ENCODE assay signal across 33 cellular contexts in the genomic region with DNA sequence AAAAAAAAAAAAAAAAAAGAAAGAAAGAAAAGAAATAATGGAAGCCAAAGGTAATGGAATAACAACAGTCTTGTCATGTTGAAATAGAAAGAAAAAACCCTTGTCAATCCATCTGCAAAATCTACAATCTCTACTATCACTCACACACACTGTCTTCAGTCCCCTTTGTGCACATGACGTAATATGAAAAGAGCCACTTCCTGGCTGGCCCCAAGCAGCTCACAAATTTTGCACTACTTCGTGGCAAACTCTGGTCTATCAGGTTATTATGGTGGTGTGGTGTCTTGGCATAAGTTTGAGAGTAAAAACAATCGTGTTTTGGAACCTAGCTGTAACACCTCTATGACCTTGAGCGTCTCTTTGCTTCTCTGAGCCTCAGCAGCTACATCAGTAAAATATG. TPM values are rescaled to one million over a fixed set of nuclear protein-coding genes. Genes with fewer than 3 reads are reported as not detected.
A peak's percentile ranks its signal among the peaks of the same experiment; 100 is the strongest.
DNase-seq lines count a peak whose midpoint lies in the region; ATAC-seq, FAIRE-seq and TF ChIP-seq lines count a peak whose summit lies in the region.
"Had no signal": no experiment of that assay in that cellular context is flagged by ENCODE, and none has a peak within 500 bp of the region (broad histone marks: within the 10 kb centered on the region; RNA-seq: fewer than 3 reads in every experiment).

No MANE protein-coding gene starts in this region.

- DNase-seq in activated CD8-positive, alpha-beta memory T cell treated with anti-CD3 and anti-CD28 coated beads, Interleukin-2, amount 10 ng/mL, durations not matched to agents 7 days and 5 days = peak; percentile 56
- no peak for DNase-seq in activated CD8-positive, alpha-beta memory T cell treated with anti-CD3 and anti-CD28 coated beads for 24 hours
- peak in 4 of 5 donors; percentile 27 to 47 (median 32) for DNase-seq in CD4-positive, alpha-beta memory T cell
- DNase-seq in activated T-helper 2 cell treated with anti-CD3 and anti-CD28 coated beads, Interferon-gamma antibody, Interleukin-2, Interleukin-4, amounts not matched to agents 10 μg/mL and 5 μg/mL and 100 μg/mL, durations not matched to agents 14 hours and 24 hours and 36 hours (ENCODE audit: low spot score) = no peak
- DNase-seq in natural killer cell = no peak
- DNase-seq in nephron progenitor cell = no peak
- no peak for DNase-seq in GM12892 (ENCODE audit: insufficient read length)
- DNase-seq in thyroid gland = no peak
- DNase-seq: activated naive CD4-positive, alpha-beta T cell; aorta; effector CD8-positive, alpha-beta T cell; hypothalamus; lower lobe of right lung; MG63; NCI-H1105 treated with DMSO at 0.1 percent for 48 hours; NCI-H187 treated with DMSO at 0.1 percent for 48 hours; NCI-H2171 treated with DMSO at 0.1 percent for 48 hours; NCI-H510A; pancreas; retina; uterus had no signal

- no peak for TF ChIP-seq CTCF in natural killer cell (IDR thresholded peaks at IDR 0.05)
- TF ChIP-seq CTCF in nephron progenitor cell (IDR thresholded peaks at IDR 0.05) = no peak
- no peak for TF ChIP-seq CTCF in thyroid gland (IDR thresholded peaks at IDR 0.05)

- H3K27ac Mint-ChIP-seq in activated CD8-positive, alpha-beta memory T cell treated with anti-CD3 and anti-CD28 coated beads, Interleukin-2, amount 10 ng/mL, durations not matched to agents 7 days and 5 days = peak overlapping the region; percentile 9
- H3K27ac Mint-ChIP-seq in CD4-positive, alpha-beta memory T cell = peak overlapping the region in 3 of 7 donors; percentile 0 to 10 (median 0)
- H3K27ac Mint-ChIP-seq in activated T-helper 2 cell treated with anti-CD3 and anti-CD28 coated beads, Interferon-gamma antibody, Interleukin-2, Interleukin-4, amounts not matched to agents 10 μg/mL and 5 μg/mL and 100 μg/mL, durations not matched to agents 14 hours and 24 hours and 36 hours = peak overlapping the region; percentile 43
- H3K27ac Mint-ChIP-seq in natural killer cell (no peak overlapping the region), nephron progenitor cell (no peak overlapping the region)
- H3K27ac Mint-ChIP-seq: CD14-positive monocyte, WTC11 had no signal

- peaks cover 2% of the 10 kb centered on the region for H3K36me3 Mint-ChIP-seq in activated CD8-positive, alpha-beta memory T cell treated with anti-CD3 and anti-CD28 coated beads, Interleukin-2, amount 10 ng/mL, durations not matched to agents 7 days and 5 days
- H3K36me3 Mint-ChIP-seq in CD4-positive, alpha-beta memory T cell = no peaks in the 10 kb centered on the region
- no peaks in the 10 kb centered on the region for H3K36me3 Mint-ChIP-seq in activated T-helper 2 cell treated with anti-CD3 and anti-CD28 coated beads, Interferon-gamma antibody, Interleukin-2, Interleukin-4, amounts not matched to agents 10 μg/mL and 5 μg/mL and 100 μg/mL, durations not matched to agents 14 hours and 24 hours and 36 hours (ENCODE audit: low read depth)
- no peaks in the 10 kb centered on the region for H3K36me3 Mint-ChIP-seq in natural killer cell
- H3K36me3 Mint-ChIP-seq in nephron progenitor cell (ENCODE audit: low read depth) = peaks cover 17% of the 10 kb centered on the region
- H3K36me3 Mint-ChIP-seq: CD14-positive monocyte, WTC11 had no signal

- peaks cover 8% of the 10 kb centered on the region for H3K4me1 ChIP-seq in CD4-positive, alpha-beta memory T cell (ENCODE audit: insufficient read depth, low read length)
- peaks cover 0 to under 1% of the 10 kb centered on the region in 2 donors for H3K4me1 ChIP-seq in thyroid gland
- H3K4me1 ChIP-seq: lower lobe of right lung, pancreas, uterus had no signal

- FAIRE-seq in GM12892 (lab: Jason Lieb, UNC) = no peak
- FAIRE-seq: A204.1, bronchial epithelial cell, colon, GM18507, H1, pancreas had no signal

- no peaks in the 10 kb centered on the region for H3K36me3 ChIP-seq in CD4-positive, alpha-beta memory T cell (ENCODE audit: insufficient read depth, low read length)
- H3K36me3 ChIP-seq in thyroid gland = no peaks in the 10 kb centered on the region
- H3K36me3 ChIP-seq: lower lobe of right lung, MG63, pancreas, uterus had no signal

- peaks cover 2% of the 10 kb centered on the region for H3K9me3 Mint-ChIP-seq in activated CD8-positive, alpha-beta memory T cell treated with anti-CD3 and anti-CD28 coated beads, Interleukin-2, amount 10 ng/mL, durations not matched to agents 7 days and 5 days (ENCODE audit: low read depth)
- peaks cover 0 to 5% (median 2%) of the 10 kb centered on the region in 8 donors for H3K9me3 Mint-ChIP-seq in CD4-positive, alpha-beta memory T cell
- H3K9me3 Mint-ChIP-seq in activated T-helper 2 cell treated with anti-CD3 and anti-CD28 coated beads, Interferon-gamma antibody, Interleukin-2, Interleukin-4, amounts not matched to agents 10 μg/mL and 5 μg/mL and 100 μg/mL, durations not matched to agents 14 hours and 24 hours and 36 hours = peaks cover 21% of the 10 kb centered on the region
- no peaks in the 10 kb centered on the region for H3K9me3 Mint-ChIP-seq in natural killer cell
- H3K9me3 Mint-ChIP-seq in nephron progenitor cell = peaks cover 24% of the 10 kb centered on the region

- TF ChIP-seq POLR2A in GM12892 (IDR thresholded peaks at IDR 0.05; ENCODE audit: low read depth, low read length) (no peak), thyroid gland (IDR thresholded peaks at IDR 0.05) (no peak)

- peaks cover 7% of the 10 kb centered on the region for H3K27me3 Mint-ChIP-seq in activated CD8-positive, alpha-beta memory T cell treated with anti-CD3 and anti-CD28 coated beads, Interleukin-2, amount 10 ng/mL, durations not matched to agents 7 days and 5 days
- H3K27me3 Mint-ChIP-seq in CD4-positive, alpha-beta memory T cell = no peaks in the 10 kb centered on the region
- H3K27me3 Mint-ChIP-seq in activated T-helper 2 cell treated with anti-CD3 and anti-CD28 coated beads, Interferon-gamma antibody, Interleukin-2, Interleukin-4, amounts not matched to agents 10 μg/mL and 5 μg/mL and 100 μg/mL, durations not matched to agents 14 hours and 24 hours and 36 hours (ENCODE audit: low read depth) = no peaks in the 10 kb centered on the region
- H3K27me3 Mint-ChIP-seq in natural killer cell (ENCODE audit: low read depth in 2 of 2) (peaks cover 10 to 11% of the 10 kb centered on the region in 2 donors), nephron progenitor cell (ENCODE audit: low read depth, poor library complexity) (peaks cover 16% of the 10 kb centered on the region)

- no peaks in the 10 kb centered on the region for H3K27me3 ChIP-seq in CD4-positive, alpha-beta memory T cell (ENCODE audit: insufficient read depth, low read length)
- H3K27me3 ChIP-seq in thyroid gland = no peaks in the 10 kb centered on the region
- H3K27me3 ChIP-seq: MG63, pancreas, uterus had no signal

- CTCF ChIA-PET in activated CD8-positive, alpha-beta memory T cell treated with anti-CD3 and anti-CD28 coated beads, Interleukin-2, amount 10 ng/mL, durations not matched to agents 7 days and 5 days (lab: Charles Lee) = interaction anchor here (1.1 to 1.6 kb wide), 4 partner anchors 8 to 17 kb away, joined by 3 to 5 read pairs (median 4); partner anchors contain the start of gene AFAP1
- CTCF ChIA-PET in CD4-positive, alpha-beta memory T cell (lab: Charles Lee; ENCODE audit: partially characterized antibody) = interaction anchor here (1.0 kb wide), 1 partner anchor 144 kb away, joined by 3 read pairs; no protein-coding TSS in a partner anchor

- H3K27ac ChIP-seq in CD4-positive, alpha-beta memory T cell (ENCODE audit: low read depth, low read length) = no peak overlapping the region
- H3K27ac ChIP-seq in thyroid gland = no peak overlapping the region
- H3K27ac ChIP-seq: epithelial cell of prostate, KMS-11, lower lobe of right lung, pancreas, RWPE1, skin epidermis had no signal

- POLR2A ChIA-PET in CD4-positive, alpha-beta memory T cell (lab: Charles Lee; ENCODE audit: partially characterized antibody) = interaction anchor here (1.0 kb wide), 1 partner anchor 8 kb away, joined by 3 read pairs; the partner anchor contains the start of gene AFAP1

- intact Hi-C loops in CD4-positive, alpha-beta memory T cell (cut with micrococcal nuclease) = no loop called here
- intact Hi-C loops in activated T-helper 2 cell treated with anti-CD3 and anti-CD28 coated beads, Interferon-gamma antibody, Interleukin-2, Interleukin-4, amounts not matched to agents 10 μg/mL and 5 μg/mL and 100 μg/mL, durations not matched to agents 14 hours and 24 hours and 36 hours (cut with micrococcal nuclease) = loop anchor here (1.0 kb wide), 1 partner anchor 12 kb away; no protein-coding TSS in a partner anchor
- intact Hi-C loops in natural killer cell (cut with micrococcal nuclease) (no loop called here), thyroid gland (cut with DNase I) (no loop called here)

- WGBS in thyroid gland, 2 donors = 82 to 84% methylated on average over 4 of the region's 4 CpGs

- H3K9me3 ChIP-seq in CD4-positive, alpha-beta memory T cell (ENCODE audit: control insufficient read depth in 1 of 2, low read length in 2 of 2) = no peaks in the 10 kb centered on the region
- no peaks in the 10 kb centered on the region for H3K9me3 ChIP-seq in thyroid gland
- H3K9me3 ChIP-seq: lower lobe of right lung, MG63, pancreas, uterus had no signal

- no peak overlapping the region for H3K4me3 ChIP-seq in CD4-positive, alpha-beta memory T cell (ENCODE audit: low read length in 2 of 2)
- no peak overlapping the region for H3K4me3 ChIP-seq in thyroid gland (replicated peaks in 1 of 3)
- H3K4me3 ChIP-seq: lower lobe of right lung, MG63, pancreas, skin epidermis, uterus had no signal

- H3K4me3 Mint-ChIP-seq in activated CD8-positive, alpha-beta memory T cell treated with anti-CD3 and anti-CD28 coated beads, Interleukin-2, amount 10 ng/mL, durations not matched to agents 7 days and 5 days = no peak overlapping the region
- H3K4me3 Mint-ChIP-seq in CD4-positive, alpha-beta memory T cell = peak overlapping the region in 1 of 8 donors; percentile 2
- no peak overlapping the region for H3K4me3 Mint-ChIP-seq in activated T-helper 2 cell treated with anti-CD3 and anti-CD28 coated beads, Interferon-gamma antibody, Interleukin-2, Interleukin-4, amounts not matched to agents 10 μg/mL and 5 μg/mL and 100 μg/mL, durations not matched to agents 14 hours and 24 hours and 36 hours (ENCODE audit: low read depth)
- H3K4me3 Mint-ChIP-seq in natural killer cell (no peak overlapping the region), nephron progenitor cell (no peak overlapping the region)
- H3K4me3 Mint-ChIP-seq: stimulated activated naive CD8-positive, alpha-beta T cell treated with anti-CD3 and anti-CD28 coated beads, Interleukin-15, Interleukin-2, amounts not matched to agents 100 ng/mL and 50 ng/mL, for 24 hours; WTC11 had no signal

- peak; percentile 84 for ATAC-seq in activated CD8-positive, alpha-beta memory T cell treated with anti-CD3 and anti-CD28 coated beads, Interleukin-2, amount 10 ng/mL, durations not matched to agents 7 days and 5 days
- peak; percentile 68 to 97 (median 78) for ATAC-seq in natural killer cell
- ATAC-seq: lower lobe of right lung, pancreas, WTC11 had no signal

- H3K4me1 Mint-ChIP-seq in activated CD8-positive, alpha-beta memory T cell treated with anti-CD3 and anti-CD28 coated beads, Interleukin-2, amount 10 ng/mL, durations not matched to agents 7 days and 5 days = peaks cover 9% of the 10 kb centered on the region
- H3K4me1 Mint-ChIP-seq in CD4-positive, alpha-beta memory T cell = peaks cover 4 to 14% (median 8%) of the 10 kb centered on the region in 4 donors
- peaks cover 10% of the 10 kb centered on the region for H3K4me1 Mint-ChIP-seq in activated T-helper 2 cell treated with anti-CD3 and anti-CD28 coated beads, Interferon-gamma antibody, Interleukin-2, Interleukin-4, amounts not matched to agents 10 μg/mL and 5 μg/mL and 100 μg/mL, durations not matched to agents 14 hours and 24 hours and 36 hours (ENCODE audit: low read depth)
- H3K4me1 Mint-ChIP-seq in natural killer cell = peaks cover 0 to 11% of the 10 kb centered on the region in 2 donors
- H3K4me1 Mint-ChIP-seq in nephron progenitor cell = peaks cover 30% of the 10 kb centered on the region
- H3K4me1 Mint-ChIP-seq: CD14-positive monocyte had no signal

RNA-seq across cellular contexts. Expression of gene AFAP1, which starts 8.3 kb away (rescaled TPM):
- 1 to 10 TPM; 5.8 to 5.9 TPM for total RNA-seq in activated CD8-positive, alpha-beta memory T cell treated with anti-CD3 and anti-CD28 coated beads, Interleukin-2, amount 10 ng/mL, durations not matched to agents 7 days and 5 days
- total RNA-seq in CD4-positive, alpha-beta memory T cell = 10 to 100 TPM; 18.8 to 21.8 TPM
- 1 to 10 TPM in 1 of 2 donors, under 1 TPM in 1; 0.95 to 6.3 TPM for polyA plus RNA-seq in CD4-positive, alpha-beta memory T cell
- 53.7 and 57.6 TPM in 2 replicates for total RNA-seq in activated T-helper 2 cell treated with anti-CD3 and anti-CD28 coated beads, Interferon-gamma antibody, Interleukin-2, Interleukin-4, amounts not matched to agents 10 μg/mL and 5 μg/mL and 100 μg/mL, durations not matched to agents 14 hours and 24 hours and 36 hours
- total RNA-seq in natural killer cell (10 to 100 TPM in 1 of 3 donors, 1 to 10 TPM in 2; 4.9 to 12.5 (median 9.5) TPM), thyroid gland (10 to 100 TPM; 12.3 to 33.3 (median 26.2) TPM)
- polyA plus RNA-seq in GM12892 (2012; ENCODE audit: missing spikeins) = 0.28 TPM
- polyA plus RNA-seq: CD14-positive monocyte had no signal

Comparison
In these comparisons a context has a peak if more than half of its experiments do, and no peak if none do; other contexts are left out.
1. DNase-seq: peak in activated CD8-positive, alpha-beta memory T cell treated with anti-CD3 and anti-CD28 coated beads, Interleukin-2, amount 10 ng/mL, durations not matched to agents 7 days and 5 days (single experiment) and CD4-positive, alpha-beta memory T cell (4 of 5); none in activated CD8-positive, alpha-beta memory T cell treated with anti-CD3 and anti-CD28 coated beads for 24 hours (single experiment), activated T-helper 2 cell treated with anti-CD3 and anti-CD28 coated beads, Interferon-gamma antibody, Interleukin-2, Interleukin-4, amounts not matched to agents 10 μg/mL and 5 μg/mL and 100 μg/mL, durations not matched to agents 14 hours and 24 hours and 36 hours (single experiment), natural killer cell (single experiment), nephron progenitor cell (single experiment), GM12892 (single experiment) and thyroid gland (0 of 2).
2. H3K27ac Mint-ChIP-seq: peak in activated CD8-positive, alpha-beta memory T cell treated with anti-CD3 and anti-CD28 coated beads, Interleukin-2, amount 10 ng/mL, durations not matched to agents 7 days and 5 days (single experiment) and activated T-helper 2 cell treated with anti-CD3 and anti-CD28 coated beads, Interferon-gamma antibody, Interleukin-2, Interleukin-4, amounts not matched to agents 10 μg/mL and 5 μg/mL and 100 μg/mL, durations not matched to agents 14 hours and 24 hours and 36 hours (single experiment); none in natural killer cell (0 of 2) and nephron progenitor cell (single experiment).